In genomic region chr17:81424151-81424550, GRCh38 we compare ENCODE assay signal across 1 cellular context.
TF ChIP-seq lines count a peak whose summit lies in the region.

No MANE protein-coding gene starts in this region.

TF ChIP-seq in IMR-90, 13 proteins besides CTCF, POLR2A, EP300 and RAD21:
- TF ChIP-seq CEBPB (IDR thresholded peaks at IDR 0.05; ENCODE audit: low read depth, low read length) = no peak
- no peak for TF ChIP-seq CHD1 (IDR thresholded peaks at IDR 0.05; ENCODE audit: low read depth, low read length)
- no peak for TF ChIP-seq SMC3 (IDR thresholded peaks at IDR 0.05; ENCODE audit: low read depth, low read length)
- TF ChIP-seq MAFK (IDR thresholded peaks at IDR 0.05; ENCODE audit: low read depth, low read length) = no peak
- no peak for TF ChIP-seq NFE2L2 (IDR thresholded peaks at IDR 0.05; ENCODE audit: low read depth, low read length)
- TF ChIP-seq RCOR1 (IDR thresholded peaks at IDR 0.05; ENCODE audit: insufficient replicate concordance, low read length) = no peak
- TF ChIP-seq BHLHE40 (IDR thresholded peaks at IDR 0.05; ENCODE audit: low read depth, low read length) = no peak
- no peak for TF ChIP-seq MAZ (IDR thresholded peaks at IDR 0.05; ENCODE audit: borderline replicate concordance, low read depth, low read length)
